In genomic region chr9:131873891-131874440, GRCh38 we compare ENCODE assay signal across 24 cellular contexts.
"Had no signal": no experiment of that assay in that cellular context is flagged by ENCODE, and none has a peak within 500 bp of the region (broad histone marks: within the 10 kb centered on the region; RNA-seq: fewer than 3 reads in every experiment).

No MANE protein-coding gene starts in this region.

- H3K79me2 ChIP-seq: hepatocyte had no signal

- H3K4me3 Mint-ChIP-seq: effector memory CD8-positive, alpha-beta T cell; naive thymus-derived CD4-positive, alpha-beta T cell; nephron; neural progenitor cell; stimulated activated effector memory CD8-positive, alpha-beta T cell treated with anti-CD3 and anti-CD28 coated beads, Interleukin-12 subunit alpha, Interleukin-12 subunit beta, amount 100 ng/mL, for 72 hours had no signal

- H3K27me3 ChIP-seq: esophagus squamous epithelium, heart left ventricle, hepatocyte, left lung, neural progenitor cell, right atrium auricular region, stomach, thyroid gland had no signal

- H3K27ac ChIP-seq: esophagus squamous epithelium, heart left ventricle, hepatocyte, left lung, neural progenitor cell, right atrium auricular region, stomach, thyroid gland had no signal

- H3K27me3 Mint-ChIP-seq: effector memory CD8-positive, alpha-beta T cell; naive thymus-derived CD4-positive, alpha-beta T cell had no signal

- H3K36me3 ChIP-seq: neural progenitor cell, right atrium auricular region, thyroid gland had no signal

- DNase-seq: cortex of kidney; effector memory CD8-positive, alpha-beta T cell; erythroblast; esophagus squamous epithelium; heart left ventricle; left cardiac atrium; mammary epithelial cell; mesendoderm; midbrain; naive thymus-derived CD4-positive, alpha-beta T cell; stimulated activated CD4-positive, alpha-beta T cell treated with anti-CD3 and anti-CD28 coated beads, Interleukin-2, amount 100 ng/mL, for 24 hours; stimulated activated CD4-positive, alpha-beta T cell treated with anti-CD3 and anti-CD28 coated beads, Interleukin-4, amount 100 ng/mL, for 24 hours; stimulated activated naive CD4-positive, alpha-beta T cell treated with Interleukin-2 at 50 U/mL for 16 hours; stomach; thyroid gland; trophoblast cell had no signal

- H3K9me3 ChIP-seq: esophagus squamous epithelium, heart left ventricle, left lung, right atrium auricular region, stomach, thyroid gland had no signal

- H3K4me3 ChIP-seq: esophagus squamous epithelium, heart left ventricle, hepatocyte, left lung, neural progenitor cell, right atrium auricular region, smooth muscle cell, stomach, thyroid gland had no signal

- ATAC-seq: effector memory CD8-positive, alpha-beta T cell; heart left ventricle; left cardiac atrium; left lung; naive thymus-derived CD4-positive, alpha-beta T cell; sciatic nerve; stimulated activated effector memory CD8-positive, alpha-beta T cell treated with anti-CD3 and anti-CD28 coated beads, Interleukin-12 subunit alpha, Interleukin-12 subunit beta, amount 100 ng/mL, for 72 hours had no signal

- H2AFZ ChIP-seq: hepatocyte, neural progenitor cell had no signal

- H3K27ac Mint-ChIP-seq: effector memory CD8-positive, alpha-beta T cell; naive thymus-derived CD4-positive, alpha-beta T cell; nephron; neural progenitor cell; stimulated activated effector memory CD8-positive, alpha-beta T cell treated with anti-CD3 and anti-CD28 coated beads, Interleukin-12 subunit alpha, Interleukin-12 subunit beta, amount 100 ng/mL, for 72 hours had no signal

- H3K9me3 Mint-ChIP-seq: effector memory CD8-positive, alpha-beta T cell; naive thymus-derived CD4-positive, alpha-beta T cell; nephron; neural progenitor cell; stimulated activated effector memory CD8-positive, alpha-beta T cell treated with anti-CD3 and anti-CD28 coated beads, Interleukin-12 subunit alpha, Interleukin-12 subunit beta, amount 100 ng/mL, for 72 hours had no signal

- H3K9ac ChIP-seq: neural progenitor cell had no signal

- H3K4me2 ChIP-seq: hepatocyte, neural progenitor cell, smooth muscle cell had no signal

- H3K4me1 ChIP-seq: esophagus squamous epithelium, heart left ventricle, left lung, right atrium auricular region, stomach, thyroid gland had no signal
